In the genomic region with DNA sequence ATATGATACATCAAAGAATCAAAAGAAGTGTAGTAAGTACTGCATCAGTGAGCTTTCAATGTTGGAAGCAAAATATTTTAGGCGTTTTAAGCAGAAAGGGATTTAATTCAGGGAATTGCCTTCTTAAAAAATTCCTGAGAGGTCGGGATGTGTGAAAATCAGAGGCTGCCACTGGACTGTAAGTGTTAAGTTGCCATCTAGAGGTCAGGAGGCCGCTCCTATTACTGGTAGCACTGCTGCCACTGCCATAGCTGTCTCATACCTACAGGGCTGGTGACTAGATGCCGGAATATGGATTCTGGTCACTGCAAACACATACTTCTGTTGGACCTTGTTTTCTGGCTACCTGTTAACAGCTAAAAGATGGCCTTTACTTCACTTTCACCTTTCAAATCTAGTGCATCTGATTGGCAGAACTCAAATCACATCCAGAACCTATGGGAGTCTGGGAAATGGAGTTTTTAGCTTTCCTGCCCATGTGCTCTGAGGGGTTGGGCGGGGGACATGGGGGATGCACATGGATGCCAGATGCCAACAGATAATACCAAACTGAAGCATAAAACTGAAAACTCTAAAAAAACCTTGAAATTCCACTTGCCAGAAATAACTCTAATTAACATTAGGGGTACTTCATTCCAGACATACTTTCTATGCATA, we compare ENCODE assay signal across 15 cellular contexts. TPM values are rescaled to one million over a fixed set of nuclear protein-coding genes. Genes with fewer than 3 reads are reported as not detected.
A peak's percentile ranks its signal among the peaks of the same experiment; 100 is the strongest.
DNase-seq lines count a peak whose midpoint lies in the region; ATAC-seq, FAIRE-seq and TF ChIP-seq lines count a peak whose summit lies in the region.
"Had no signal": no experiment of that assay in that cellular context is flagged by ENCODE, and none has a peak within 500 bp of the region (broad histone marks: within the 10 kb centered on the region; RNA-seq: fewer than 3 reads in every experiment).

No MANE protein-coding gene starts in this region.

- no peaks in the 10 kb centered on the region for H4K20me1 ChIP-seq in H1 (replicated peaks in 1 of 2; ENCODE audit: control insufficient read depth in 1 of 2, insufficient read depth in 2 of 2, low read length in 2 of 2)

- H3K18ac ChIP-seq in H1 (ENCODE audit: extremely low read depth, low read length) = no peak overlapping the region

- no peak overlapping the region for H4K91ac ChIP-seq in H1 (replicated peaks; ENCODE audit: insufficient read length, low read length)

- no peak overlapping the region for H2BK15ac ChIP-seq in H1 (ENCODE audit: low read length)

- no peaks in the 10 kb centered on the region for H3K23me2 ChIP-seq in H1 (ENCODE audit: low read depth, low read length)

- H3K4me3 Mint-ChIP-seq in glutamatergic neuron (ENCODE audit: unreplicated experiment) = no peak overlapping the region
- H3K4me3 Mint-ChIP-seq: stimulated activated naive CD8-positive, alpha-beta T cell treated with anti-CD3 and anti-CD28 coated beads, Interleukin-15, Interleukin-2, amounts not matched to agents 100 ng/mL and 50 ng/mL, for 24 hours had no signal

- H3K27me3 Mint-ChIP-seq in glutamatergic neuron (ENCODE audit: unreplicated experiment) = no peaks in the 10 kb centered on the region
- H3K27me3 Mint-ChIP-seq: stimulated activated naive CD8-positive, alpha-beta T cell treated with anti-CD3 and anti-CD28 coated beads, Interleukin-15, Interleukin-2, amounts not matched to agents 100 ng/mL and 50 ng/mL, for 24 hours had no signal

- H3K9ac ChIP-seq in H1 (replicated peaks in 1 of 4; ENCODE audit: extremely low read depth in 1 of 4, low read depth in 3 of 4, low read length in 3 of 4) = no peak overlapping the region

- 66% methylated on average over 5 of the region's 5 CpGs; no CpG with 5 or more reads in 1 of the 2 experiments for WGBS in H1 (ENCODE audit: extremely low coverage in 1 of 2, insufficient coverage in 1 of 2, insufficient read length in 1 of 2, insufficient replicate concordance in 2 of 2, low coverage in 1 of 2, low lambda C conversion rate in 2 of 2, missing lambda C conversion rate in 1 of 2), 2 experiments

- H3K56ac ChIP-seq in H1 (replicated peaks; ENCODE audit: insufficient read length, low read depth, low read length) = no peak overlapping the region

- H2AFZ ChIP-seq in H1 (ENCODE audit: low read length) = no peak overlapping the region

- no peak overlapping the region for H2BK20ac ChIP-seq in H1 (ENCODE audit: low read length)

- ATAC-seq in HG03139 (IDR thresholded peaks at IDR 0.05; ENCODE audit: unreplicated experiment) = no peak
- no peak for ATAC-seq in HG03039 (IDR thresholded peaks at IDR 0.05; ENCODE audit: unreplicated experiment)

- H2BK12ac ChIP-seq in H1 (ENCODE audit: low read depth, low read length) = no peak overlapping the region

- no peaks in the 10 kb centered on the region for H3K9me3 Mint-ChIP-seq in glutamatergic neuron (ENCODE audit: unreplicated experiment)

- peak in 2 of 3 experiments; percentile 23 to 32; a peak in 2 of 4 replicates for TF ChIP-seq CTCF in H1 (IDR thresholded peaks at IDR 0.05; ENCODE audit: control extremely low read depth in 1 of 3, insufficient read depth in 1 of 3, low read depth in 1 of 3, low read length in 3 of 3)
- no peak for TF ChIP-seq CTCF in glutamatergic neuron (IDR thresholded peaks at IDR 0.05; ENCODE audit: partially characterized antibody, unreplicated experiment)

- H3K4me1 Mint-ChIP-seq in glutamatergic neuron (ENCODE audit: low read depth, unreplicated experiment) = no peaks in the 10 kb centered on the region

- peaks cover 10% of the 10 kb centered on the region for H3K36me3 Mint-ChIP-seq in glutamatergic neuron (ENCODE audit: unreplicated experiment)

- no peak overlapping the region; a peak in 1 of 4 replicates for H3K4me2 ChIP-seq in H1 (ENCODE audit: insufficient read depth in 1 of 2, low read depth in 2 of 2, low read length in 2 of 2)

- peaks cover 0 to 3% (median 0%) of the 10 kb centered on the region in 4 experiments; a peak in 2 of 7 replicates for H3K4me1 ChIP-seq in H1 (replicated peaks in 1 of 4; ENCODE audit: control insufficient read depth in 3 of 4, insufficient read depth in 4 of 4, low read length in 3 of 4)
- H3K4me1 ChIP-seq: SJSA1 had no signal

- H4K8ac ChIP-seq in H1 (ENCODE audit: extremely low read depth, insufficient read depth, low read length) = 0 out of 2 replicates have a peak overlapping the region, but pooled peaks have one; percentile 51

- H3K79me1 ChIP-seq in H1 (ENCODE audit: low read depth, low read length) = no peaks in the 10 kb centered on the region

- 0 out of 8 replicates have a peak, but pooled peaks cover 0 to 2% (median 0%) of the 10 kb centered on the region in 4 experiments for H3K36me3 ChIP-seq in H1 (ENCODE audit: control insufficient read depth in 2 of 4, insufficient read depth in 4 of 4, low read length in 3 of 4)
- H3K36me3 ChIP-seq: SJSA1 had no signal

- no peak for TF ChIP-seq POLR2A in H1 (IDR thresholded peaks at IDR 0.05; ENCODE audit: control extremely low read depth in 1 of 2, low read depth in 2 of 2, low read length in 2 of 2)

- no peak overlapping the region for H3K27ac Mint-ChIP-seq in glutamatergic neuron (ENCODE audit: unreplicated experiment)
- H3K27ac Mint-ChIP-seq: stimulated activated naive CD8-positive, alpha-beta T cell treated with anti-CD3 and anti-CD28 coated beads, Interleukin-15, Interleukin-2, amounts not matched to agents 100 ng/mL and 50 ng/mL, for 24 hours had no signal

- POLR2A ChIA-PET in H1 (lab: Charles Lee; ENCODE audit: partially characterized antibody) = no interaction called here

- H3K4me3 ChIP-seq in H1 (ENCODE audit: extremely low read depth in 1 of 4, insufficient read depth in 2 of 4, low read depth in 3 of 4, low read length in 4 of 4) = no peak overlapping the region; a peak in 1 of 8 replicates
- H3K4me3 ChIP-seq: SJSA1 had no signal

- H3K27ac ChIP-seq in H1 (ENCODE audit: low read depth, low read length) = no peak overlapping the region
- H3K27ac ChIP-seq: SJSA1 had no signal

- CTCF ChIA-PET in H1 (lab: Charles Lee; ENCODE audit: partially characterized antibody) = interaction anchor here (1.0 to 1.2 kb wide), 3 partner anchors 13 to 173 kb away, joined by 3 read pairs; no protein-coding TSS in a partner anchor

- H3K23ac ChIP-seq in H1 (ENCODE audit: insufficient read length) = no peak overlapping the region

- no peak overlapping the region for H2BK5ac ChIP-seq in H1 (ENCODE audit: low read depth, low read length)

- no peaks in the 10 kb centered on the region for H3K79me2 ChIP-seq in H1 (ENCODE audit: control insufficient read depth in 1 of 2, insufficient read depth in 2 of 2, low read length in 2 of 2)

- FAIRE-seq in H1 (lab: Jason Lieb, UNC) = peak; percentile 50
- FAIRE-seq: D721Med had no signal

- peak; percentile 37 to 47 for TF ChIP-seq RAD21 in H1 (IDR thresholded peaks at IDR 0.05 in 1 of 2, conservative IDR thresholded peaks at IDR 0.05 in 1 of 2; ENCODE audit: low read depth in 2 of 2, low read length in 2 of 2)

- peaks cover 4 to 6% of the 10 kb centered on the region in 2 experiments; a peak in 3 of 4 replicates for H3K9me3 ChIP-seq in H1 (ENCODE audit: insufficient read depth in 2 of 2, low read depth in 1 of 2, low read length in 1 of 2)
- H3K9me3 ChIP-seq: SJSA1 had no signal

- H3K14ac ChIP-seq in H1 (ENCODE audit: insufficient read length) = no peak overlapping the region

- TF ChIP-seq EP300 in H1 (IDR thresholded peaks at IDR 0.05; ENCODE audit: borderline replicate concordance in 1 of 2, low read depth in 2 of 2, low read length in 2 of 2) = no peak

- no peak overlapping the region for H3K4ac ChIP-seq in H1 (replicated peaks; ENCODE audit: insufficient read length, low read depth, low read length)

- no peak overlapping the region for H2AK5ac ChIP-seq in H1 (ENCODE audit: low read depth, low read length)

- no peaks in the 10 kb centered on the region for H3K27me3 ChIP-seq in H1 (replicated peaks in 1 of 4; ENCODE audit: control insufficient read depth in 3 of 4, extremely low read depth in 1 of 4, insufficient read depth in 3 of 4, low read length in 3 of 4)
- H3K27me3 ChIP-seq: SJSA1 had no signal

- no peak overlapping the region for H2BK120ac ChIP-seq in H1 (replicated peaks; ENCODE audit: low read depth, low read length)

- H4K5ac ChIP-seq in H1 (ENCODE audit: insufficient read length, low read depth, low read length) = no peak overlapping the region

- peak; percentile 42 for DNase-seq in EH (ENCODE audit: low read depth)
- DNase-seq in HuH-7.5 (ENCODE audit: low spot score) = peak; percentile 6
- DNase-seq in H1 (ENCODE audit: low read depth in 1 of 2, low spot score in 2 of 2) = no peak
- peak; percentile 17 for DNase-seq in midbrain (lab: John Stamatoyannopoulos, UW)
- no peak for DNase-seq in glutamatergic neuron
- no peak for DNase-seq in DMS153 treated with DMSO at 0.1 percent for 48 hours (lab: John Stamatoyannopoulos, UW; ENCODE audit: unreplicated experiment)
- DNase-seq: dermis blood vessel endothelial cell, mammary epithelial cell, NCI-H2081, NCI-H774 had no signal

TF ChIP-seq in H1, 55 proteins besides CTCF, POLR2A, EP300 and RAD21:
- no peak for TF ChIP-seq EZH2 (IDR thresholded peaks at IDR 0.05; ENCODE audit: low read depth, low read length, severe bottlenecking)
- TF ChIP-seq, protein P1, sequence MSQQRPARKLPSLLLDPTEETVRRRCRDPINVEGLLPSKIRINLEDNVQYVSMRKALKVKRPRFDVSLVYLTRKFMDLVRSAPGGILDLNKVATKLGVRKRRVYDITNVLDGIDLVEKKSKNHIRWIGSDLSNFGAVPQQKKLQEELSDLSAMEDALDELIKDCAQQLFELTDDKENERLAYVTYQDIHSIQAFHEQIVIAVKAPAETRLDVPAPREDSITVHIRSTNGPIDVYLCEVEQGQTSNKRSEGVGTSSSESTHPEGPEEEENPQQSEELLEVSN (IDR thresholded peaks at IDR 0.05) = no peak
- peak; percentile 60 for TF ChIP-seq MAX (IDR thresholded peaks at IDR 0.05)
- no peak for TF ChIP-seq ASH2L (IDR thresholded peaks at IDR 0.05; ENCODE audit: low read length)
- TF ChIP-seq SIX5 (IDR thresholded peaks at IDR 0.05; ENCODE audit: low read depth, low read length) = peak; percentile 18; the same call in 1 of the 2 replicates

RNA-seq across cellular contexts. Expression of gene DGKH, which starts 29.8 kb away (rescaled TPM):
- total RNA-seq in H1 (2021; fragmentation: NEBNext Ultra II Directional; extraction: Animal tissue kit (Norgen Biotek cat#: 25700)) = 5.8 and 7.9 TPM in 2 replicates
- 1.1 and 2.1 TPM in 2 replicates for polyA plus RNA-seq in H1 (2011; rRNA removed)
- polyA plus RNA-seq in H1 (2011; cell fraction: cytosol; rRNA removed) = 2.4 TPM
- polyA plus RNA-seq in H1 (2011; cell fraction: nucleus; rRNA removed) = 3.7 TPM
- 1.7 to 3.3 TPM (median 2.3 TPM) in 4 replicates for polyA plus RNA-seq in H1 (2012, experiment 1 of 2)
- 0.26 TPM for polyA plus RNA-seq in H1 (2012, experiment 2 of 2)
- 2.7 TPM for polyA plus RNA-seq in H1 (2013, experiment 1 of 2)
- 2.4 TPM for polyA plus RNA-seq in H1 (2013, experiment 2 of 2)
- 17.0 and 21.3 TPM in 2 replicates for polyA minus RNA-seq in H1 (2011; rRNA and poly(A)+ RNA removed)
- polyA minus RNA-seq in H1 (2011; cell fraction: cytosol; rRNA and poly(A)+ RNA removed) = 7.1 TPM
- polyA minus RNA-seq in H1 (2011; cell fraction: nucleus; rRNA and poly(A)+ RNA removed) = 23.8 TPM
- total RNA-seq in glutamatergic neuron (ENCODE audit: unreplicated experiment) = 13.4 TPM

Comparison
In these comparisons a context has a peak if more than half of its experiments do, and no peak if none do; other contexts are left out.
1. DNase-seq: peak in EH (single experiment), HuH-7.5 (single experiment) and midbrain (single experiment); none in H1 (0 of 2), glutamatergic neuron (single experiment) and DMS153 treated with DMSO at 0.1 percent for 48 hours (single experiment).